ENCODE assay signal across 17 cellular contexts in genomic region chr4:189304755-189305154, GRCh38.
DNase-seq lines count a peak whose midpoint lies in the region; ATAC-seq and TF ChIP-seq lines count a peak whose summit lies in the region.
"Had no signal": no experiment of that assay in that cellular context is flagged by ENCODE, and none has a peak within 500 bp of the region (broad histone marks: within the 10 kb centered on the region; RNA-seq: fewer than 3 reads in every experiment).

No MANE protein-coding gene starts in this region.

- no peak for ATAC-seq in activated T-cell treated with anti-CD3 and anti-CD28 coated beads, Interleukin-2, amount 50 U/mL, for 72 hours (replicated peaks in 1 of 2)

- H3K79me2 ChIP-seq in SK-N-SH (ENCODE audit: insufficient read depth): no peaks in the 10 kb centered on the region
- H3K79me2 ChIP-seq in OCI-LY7 (ENCODE audit: insufficient read depth, low read depth, low read length): no peaks in the 10 kb centered on the region

- no peak for TF ChIP-seq CTCF in AG04450 (IDR thresholded peaks at IDR 0.05; ENCODE audit: low read depth, low read length)
- TF ChIP-seq CTCF in SK-N-SH (IDR thresholded peaks at IDR 0.05): no peak
- no peak for TF ChIP-seq CTCF in OCI-LY7 (conservative IDR thresholded peaks at IDR 0.05; ENCODE audit: low read length)

- H3K4me1 Mint-ChIP-seq in activated T-cell treated with anti-CD3 and anti-CD28 coated beads, Interleukin-2, amount 50 U/mL, for 72 hours (ENCODE audit: low read depth): no peaks in the 10 kb centered on the region
- H3K4me1 Mint-ChIP-seq: IgD-negative memory B cell had no signal

- no peaks in the 10 kb centered on the region for H3K27me3 Mint-ChIP-seq in activated T-cell treated with anti-CD3 and anti-CD28 coated beads, Interleukin-2, amount 50 U/mL, for 72 hours (ENCODE audit: low read depth)
- H3K27me3 Mint-ChIP-seq: IgD-negative memory B cell had no signal

- peak; percentile 6 for DNase-seq in AG04450 (ENCODE audit: low read depth, low spot score)
- DNase-seq in SK-N-SH: peak; percentile 29
- DNase-seq in left kidney (ENCODE audit: low read depth, low spot score): peak; percentile 44
- no peak for DNase-seq in activated T-cell treated with anti-CD3 and anti-CD28 coated beads, Interleukin-2, amount 50 U/mL, for 72 hours
- DNase-seq in OCI-LY7 (ENCODE audit: low spot score): no peak
- no peak for DNase-seq in stimulated activated CD4-positive, alpha-beta T cell treated with anti-CD3 and anti-CD28 coated beads, Interleukin-4, amount 100 ng/mL, for 1 hour
- DNase-seq in OCI-M1 (lab: John Stamatoyannopoulos, UW): no peak
- DNase-seq: C1 segment of cervical spinal cord, DMS79 treated with DMSO at 0.1 percent for 48 hours, GM23248, HCEC 1CT, Kasumi-1, NCI-H1417 treated with DMSO at 0.1 percent for 48 hours, NCI-H510A, SHP77 had no signal

- H3K36me3 Mint-ChIP-seq in activated T-cell treated with anti-CD3 and anti-CD28 coated beads, Interleukin-2, amount 50 U/mL, for 72 hours (ENCODE audit: insufficient read depth in 2 of 2): peaks cover 0 to 1% of the 10 kb centered on the region in 2 donors
- H3K36me3 Mint-ChIP-seq: IgD-negative memory B cell had no signal

- H3K4me1 ChIP-seq in SK-N-SH (ENCODE audit: control insufficient read depth in 1 of 2, insufficient read depth in 2 of 2, low read depth in 1 of 2, low read length in 1 of 2): peaks cover 0 to 10% of the 10 kb centered on the region in 2 experiments; a peak in 2 of 4 replicates
- H3K4me1 ChIP-seq in esophagus (ENCODE audit: control insufficient read depth in 2 of 2, insufficient read depth in 2 of 2, low read length in 1 of 2): no peaks in the 10 kb centered on the region
- H3K4me1 ChIP-seq in OCI-LY7 (ENCODE audit: insufficient read depth, low read length, poor library complexity, severe bottlenecking): no peaks in the 10 kb centered on the region

- H3K27ac Mint-ChIP-seq in activated T-cell treated with anti-CD3 and anti-CD28 coated beads, Interleukin-2, amount 50 U/mL, for 72 hours: no peak overlapping the region
- H3K27ac Mint-ChIP-seq: IgD-negative memory B cell had no signal

- H3K36me3 ChIP-seq in SK-N-SH (replicated peaks in 1 of 2; ENCODE audit: control insufficient read depth in 1 of 2, insufficient read depth in 2 of 2, low read length in 1 of 2) (no peaks in the 10 kb centered on the region), esophagus (ENCODE audit: control insufficient read depth in 2 of 2, insufficient read depth in 2 of 2, low read length in 1 of 2) (no peaks in the 10 kb centered on the region), OCI-LY7 (ENCODE audit: insufficient read depth, low read length) (no peaks in the 10 kb centered on the region)

- no peaks in the 10 kb centered on the region for H3F3A ChIP-seq in SK-N-SH (replicated peaks; ENCODE audit: insufficient read depth)

- 4% methylated on average over 4 of the region's 4 CpGs for WGBS in SK-N-SH (ENCODE audit: low lambda C conversion rate)
- 14 to 15% methylated on average over 4 of the region's 4 CpGs for WGBS in esophagus, 2 donors

- peaks cover 3% of the 10 kb centered on the region in 2 donors for H3K9me3 Mint-ChIP-seq in activated T-cell treated with anti-CD3 and anti-CD28 coated beads, Interleukin-2, amount 50 U/mL, for 72 hours

- no peak overlapping the region for H2AFZ ChIP-seq in SK-N-SH (ENCODE audit: low read depth)
- no peak overlapping the region for H2AFZ ChIP-seq in OCI-LY7 (ENCODE audit: low read length)
- H2AFZ ChIP-seq: GM23248 had no signal

- peak in 1 of 2 experiments; percentile 60; a peak in 2 of 4 replicates for TF ChIP-seq EP300 in SK-N-SH (IDR thresholded peaks at IDR 0.05; ENCODE audit: borderline replicate concordance in 1 of 2, low read depth in 1 of 2, low read length in 1 of 2)

- no peak for TF ChIP-seq RAD21 in SK-N-SH (IDR thresholded peaks at IDR 0.05; ENCODE audit: low read length)

- H3K4me2 ChIP-seq in SK-N-SH (no peak overlapping the region), OCI-LY7 (ENCODE audit: low read length) (no peak overlapping the region)

- H3K27me3 ChIP-seq in AG04450 (ENCODE audit: control insufficient read depth, insufficient read depth, low read length) (no peaks in the 10 kb centered on the region), SK-N-SH (ENCODE audit: insufficient read depth) (no peaks in the 10 kb centered on the region), esophagus (ENCODE audit: control insufficient read depth in 1 of 2, insufficient read depth in 2 of 2, low read length in 2 of 2) (no peaks in the 10 kb centered on the region)

- no TSS peak for BruUV-seq in OCI-LY7 (replicated peaks; lab: Mats Ljungman, UMichigan)

- H4K20me1 ChIP-seq in SK-N-SH (ENCODE audit: insufficient read depth) (no peaks in the 10 kb centered on the region), OCI-LY7 (ENCODE audit: insufficient read depth, low read length) (no peaks in the 10 kb centered on the region)

- CTCF ChIA-PET in AG04450 (lab: Charles Lee) (interaction anchor here (0.9 kb wide), 1 partner anchor 27 kb away, joined by 3 read pairs; no protein-coding TSS in a partner anchor), SK-N-SH (lab: Yijun Ruan, JAX) (no interaction called here), OCI-LY7 (lab: Charles Lee; ENCODE audit: unreplicated experiment) (no interaction called here)

- H3K4me3 Mint-ChIP-seq in activated T-cell treated with anti-CD3 and anti-CD28 coated beads, Interleukin-2, amount 50 U/mL, for 72 hours: no peak overlapping the region
- H3K4me3 Mint-ChIP-seq: IgD-negative memory B cell had no signal

- peaks cover 15% of the 10 kb centered on the region; the same call in 1 of the 2 replicates for H3K9me3 ChIP-seq in AG04450 (ENCODE audit: control insufficient read depth, insufficient read depth, low read length)
- no peaks in the 10 kb centered on the region for H3K9me3 ChIP-seq in SK-N-SH
- peaks cover 0 to 3% of the 10 kb centered on the region in 2 donors for H3K9me3 ChIP-seq in esophagus (ENCODE audit: control insufficient read depth in 2 of 2, insufficient read depth in 1 of 2, low read depth in 1 of 2, low read length in 1 of 2)
- no peaks in the 10 kb centered on the region for H3K9me3 ChIP-seq in OCI-LY7 (ENCODE audit: low read length)

- H3K9ac ChIP-seq in SK-N-SH: no peak overlapping the region
- H3K9ac ChIP-seq: GM23248 had no signal

- POLR2A ChIA-PET in AG04450 (lab: Yijun Ruan, JAX) (no interaction called here), SK-N-SH (lab: Yijun Ruan, JAX) (no interaction called here), OCI-LY7 (lab: Charles Lee) (no interaction called here)

- H3K9me2 ChIP-seq in SK-N-SH: no peaks in the 10 kb centered on the region
- H3K9me2 ChIP-seq in OCI-LY7 (ENCODE audit: insufficient read depth, low read length): no peaks in the 10 kb centered on the region

- H3K27ac ChIP-seq in AG04450 (ENCODE audit: low read depth, low read length) (no peak overlapping the region), SK-N-SH (ENCODE audit: low read depth in 2 of 2, low read length in 1 of 2) (peak overlapping the region in 1 of 2 experiments; percentile 94; a peak in 2 of 4 replicates), esophagus (ENCODE audit: low read depth in 2 of 2, low read length in 1 of 2) (peak overlapping the region; percentile 39 to 68), OCI-LY7 (ENCODE audit: low read depth, low read length, poor library complexity, severe bottlenecking) (no peak overlapping the region)
- H3K27ac ChIP-seq: GM23248 had no signal

- H3K4me3 ChIP-seq in AG04450 (ENCODE audit: low read depth, low read length) (no peak overlapping the region), SK-N-SH (ENCODE audit: low read depth in 2 of 2, low read length in 1 of 2) (no peak overlapping the region; a peak in 1 of 4 replicates), esophagus (ENCODE audit: low read depth in 1 of 2, low read length in 2 of 2) (no peak overlapping the region), OCI-LY7 (ENCODE audit: low read depth, low read length, poor library complexity, severe bottlenecking) (no peak overlapping the region)
- H3K4me3 ChIP-seq: GM23248 had no signal

- intact Hi-C loops in OCI-LY7 (cut with micrococcal nuclease; ENCODE audit: unreplicated experiment): no loop called here

TF ChIP-seq in SK-N-SH, 30 proteins besides CTCF, POLR2A, EP300 and RAD21:
- TF ChIP-seq SMC3 (IDR thresholded peaks at IDR 0.05; ENCODE audit: low read depth, low read length) (no peak), RCOR1 (IDR thresholded peaks at IDR 0.05; ENCODE audit: low read length) (peak; percentile 20; the same call in 1 of the 2 replicates), NRF1 (IDR thresholded peaks at IDR 0.05; ENCODE audit: low read depth, low read length) (no peak), IRF3 (IDR thresholded peaks at IDR 0.05; ENCODE audit: low read depth, low read length) (no peak)

Comparison
In these comparisons a context has a peak if more than half of its experiments do, and no peak if none do; other contexts are left out.
1. DNase-seq: peak in AG04450 (single experiment), SK-N-SH (single experiment) and left kidney (single experiment); none in activated T-cell treated with anti-CD3 and anti-CD28 coated beads, Interleukin-2, amount 50 U/mL, for 72 hours (0 of 2), OCI-LY7 (single experiment), stimulated activated CD4-positive, alpha-beta T cell treated with anti-CD3 and anti-CD28 coated beads, Interleukin-4, amount 100 ng/mL, for 1 hour (single experiment) and OCI-M1 (single experiment).
2. H3K27ac ChIP-seq: peak in esophagus (2 of 2); none in AG04450 (single experiment) and OCI-LY7 (single experiment).